8 cellular contexts compared by ENCODE assay signal in the genomic region with DNA sequence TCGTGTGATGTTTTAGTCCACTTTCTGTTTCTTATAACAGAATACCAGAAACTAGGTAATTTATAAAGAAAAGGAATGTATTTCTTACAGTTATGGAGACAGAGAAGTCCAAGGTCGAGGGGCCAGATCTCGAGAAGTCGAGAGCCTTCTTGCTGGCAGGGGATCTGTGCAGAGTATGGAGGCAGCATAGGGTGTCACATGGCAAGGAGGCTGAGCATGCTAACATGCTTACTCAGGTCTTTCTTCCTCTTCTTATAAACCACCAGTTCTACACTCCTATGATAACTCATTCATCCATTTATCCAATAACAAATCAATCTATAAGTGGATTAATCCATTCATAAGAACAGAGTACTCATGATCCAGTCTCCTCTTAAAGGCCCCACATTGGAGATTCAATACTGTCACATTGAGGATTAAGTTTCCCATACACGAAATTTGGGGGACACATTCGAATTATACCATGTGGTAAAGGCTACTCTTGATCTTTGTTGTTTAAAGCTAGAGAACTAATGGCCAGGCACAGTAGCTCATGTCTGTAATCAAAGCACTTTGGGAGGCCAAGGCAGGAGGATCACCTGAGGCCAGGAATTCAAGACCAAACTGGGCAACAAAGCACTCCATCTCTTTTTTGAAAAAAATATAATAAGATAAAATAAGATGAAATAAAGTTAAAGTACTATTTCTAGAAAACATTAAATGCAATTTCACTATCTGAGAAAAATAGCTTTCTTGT. TPM values are rescaled to one million over a fixed set of nuclear protein-coding genes. Genes with fewer than 3 reads are reported as not detected.
A peak's percentile ranks its signal among the peaks of the same experiment; 100 is the strongest.
DNase-seq lines count a peak whose midpoint lies in the region; ATAC-seq, FAIRE-seq and TF ChIP-seq lines count a peak whose summit lies in the region.

No MANE protein-coding gene starts in this region.

- H3K27ac ChIP-seq in BLaER1 (no peak overlapping the region), lower lobe of right lung (no peak overlapping the region), kidney (ENCODE audit: low read depth in 2 of 2, low read length in 2 of 2) (no peak overlapping the region)

- peak overlapping the region; percentile 75 for H3K4me2 ChIP-seq in BLaER1

- H3K27ac Mint-ChIP-seq in activated CD4-positive, alpha-beta memory T cell treated with anti-CD3 and anti-CD28 coated beads for 36 hours: no peak overlapping the region

- TF ChIP-seq CTCF in lower lobe of right lung (IDR thresholded peaks at IDR 0.05) (no peak), kidney (IDR thresholded peaks at IDR 0.05; ENCODE audit: borderline replicate concordance, extremely low read depth, insufficient read depth) (no peak)

- peaks cover 36% of the 10 kb centered on the region for H3K36me3 Mint-ChIP-seq in activated CD4-positive, alpha-beta memory T cell treated with anti-CD3 and anti-CD28 coated beads for 36 hours

- ATAC-seq in lower lobe of right lung (no peak), left ventricle myocardium superior (no peak)

- H3K27me3 Mint-ChIP-seq in activated CD4-positive, alpha-beta memory T cell treated with anti-CD3 and anti-CD28 coated beads for 36 hours: no peaks in the 10 kb centered on the region

- H3K27me3 ChIP-seq in BLaER1: no peaks in the 10 kb centered on the region
- H3K27me3 ChIP-seq in lower lobe of right lung (ENCODE audit: low read depth): no peaks in the 10 kb centered on the region

- H3K36me3 ChIP-seq in BLaER1: peaks cover 36% of the 10 kb centered on the region
- H3K36me3 ChIP-seq in lower lobe of right lung: no peaks in the 10 kb centered on the region
- H3K36me3 ChIP-seq in kidney (ENCODE audit: control insufficient read depth in 1 of 2, insufficient read depth in 2 of 2, low read length in 2 of 2): no peaks in the 10 kb centered on the region

- no peak overlapping the region for H3K9ac ChIP-seq in BLaER1
- H3K9ac ChIP-seq in kidney (ENCODE audit: low read length in 2 of 2): no peak overlapping the region

- H3K9me3 ChIP-seq in BLaER1 (peaks cover 24% of the 10 kb centered on the region), lower lobe of right lung (no peaks in the 10 kb centered on the region), kidney (ENCODE audit: control insufficient read depth in 1 of 2, low read length in 2 of 2) (no peaks in the 10 kb centered on the region)

- H3K4me3 Mint-ChIP-seq in activated CD4-positive, alpha-beta memory T cell treated with anti-CD3 and anti-CD28 coated beads for 36 hours: peak overlapping the region; percentile 63

- POLR2A ChIA-PET in activated CD4-positive, alpha-beta memory T cell treated with anti-CD3 and anti-CD28 coated beads for 36 hours (lab: Charles Lee): interaction anchor here (1.3 kb wide), 1 partner anchor 117 kb away, joined by 4 read pairs; the partner anchor contains the start of gene DCBLD1

- CTCF ChIA-PET in activated CD4-positive, alpha-beta memory T cell treated with anti-CD3 and anti-CD28 coated beads for 36 hours (lab: Charles Lee): interaction anchor here (0.9 kb wide), 1 partner anchor 151 kb away, joined by 3 read pairs; no protein-coding TSS in a partner anchor

- H3K9me3 Mint-ChIP-seq in activated CD4-positive, alpha-beta memory T cell treated with anti-CD3 and anti-CD28 coated beads for 36 hours: peaks cover 7% of the 10 kb centered on the region

- peaks cover 35% of the 10 kb centered on the region for H4K20me1 ChIP-seq in BLaER1

- FAIRE-seq in kidney (lab: Jason Lieb, UNC): no peak

- peaks cover 43% of the 10 kb centered on the region for H3K4me1 Mint-ChIP-seq in activated CD4-positive, alpha-beta memory T cell treated with anti-CD3 and anti-CD28 coated beads for 36 hours (ENCODE audit: low read depth)

- DNase-seq in HT1080 (ENCODE audit: low read depth): peak; percentile 21
- peak; percentile 16 for DNase-seq in activated CD4-positive, alpha-beta memory T cell treated with anti-CD3 and anti-CD28 coated beads for 36 hours
- no peak for DNase-seq in lower lobe of right lung
- no peak for DNase-seq in T-helper 9 cell
- DNase-seq in islet precursor cell: no peak
- no peak for DNase-seq in left ventricle myocardium superior
- no peak for DNase-seq in kidney

- H3K4me3 ChIP-seq in BLaER1: peak overlapping the region; percentile 82
- peak overlapping the region; percentile 89 for H3K4me3 ChIP-seq in lower lobe of right lung
- peak overlapping the region in 1 of 2 donors; percentile 96 for H3K4me3 ChIP-seq in kidney (ENCODE audit: low read length in 2 of 2)

- H3K4me1 ChIP-seq in BLaER1 (peaks cover 25% of the 10 kb centered on the region), lower lobe of right lung (peaks cover 35% of the 10 kb centered on the region), kidney (ENCODE audit: control insufficient read depth in 1 of 2, insufficient read depth in 1 of 2, low read depth in 1 of 2, low read length in 2 of 2) (peaks cover 0 to 2% of the 10 kb centered on the region in 2 donors)

- intact Hi-C loops in activated CD4-positive, alpha-beta memory T cell treated with anti-CD3 and anti-CD28 coated beads for 36 hours (cut with micrococcal nuclease): loop anchor here (2.0 to 10.0 kb wide), 3 partner anchors 19 to 1755 kb away; partner anchors contain the start of gene TSPYL1
- intact Hi-C loops in lower lobe of right lung (cut with DNase I): no loop called here
- intact Hi-C loops in left ventricle myocardium superior (cut with micrococcal nuclease): no loop called here
- intact Hi-C loops in kidney (cut with DNase I): no loop called here

RNA-seq across cellular contexts. Expression of gene GOPC, which starts 2.1 kb away (rescaled TPM):
- total RNA-seq in HT1080 (2014; rRNA removed; shearing (Covaris generic)): 16.7 and 19.0 TPM in 2 replicates
- polyA plus RNA-seq in HT1080 (2015; cell fraction: cytosol; rRNA removed): 19.6 and 26.8 TPM in 2 replicates
- 47.8 and 49.2 TPM in 2 replicates for polyA plus RNA-seq in HT1080 (2015; cell fraction: nucleus; rRNA removed)
- total RNA-seq in activated CD4-positive, alpha-beta memory T cell treated with anti-CD3 and anti-CD28 coated beads for 36 hours: 10 to 100 TPM; 14.8 to 15.8 TPM
- 22.4 TPM for total RNA-seq in lower lobe of right lung
- 19.3 TPM for total RNA-seq in left ventricle myocardium superior
- total RNA-seq in kidney: 21.4 TPM
- polyA plus RNA-seq in kidney (ENCODE audit: insufficient read depth, low read depth, low replicate concordance): 12.5 TPM

Comparison
In these comparisons a context has a peak if more than half of its experiments do, and no peak if none do; other contexts are left out.
1. DNase-seq: peak in HT1080 (single experiment) and activated CD4-positive, alpha-beta memory T cell treated with anti-CD3 and anti-CD28 coated beads for 36 hours (single experiment); none in lower lobe of right lung (single experiment), T-helper 9 cell (single experiment), islet precursor cell (single experiment), left ventricle myocardium superior (single experiment) and kidney (single experiment).